ENCODE assay signal across 33 cellular contexts in genomic region chr10:107831772-107832171, GRCh38.
"Had no signal": no experiment of that assay in that cellular context is flagged by ENCODE, and none has a peak within 500 bp of the region (broad histone marks: within the 10 kb centered on the region; RNA-seq: fewer than 3 reads in every experiment).

No MANE protein-coding gene starts in this region.

- H3K4me1 ChIP-seq: adrenal gland, ascending aorta, body of pancreas, breast epithelium had no signal

- H3K9me3 ChIP-seq: adrenal gland, ascending aorta, body of pancreas, breast epithelium had no signal

- H3K27me3 ChIP-seq: adrenal gland, ascending aorta, body of pancreas, brain microvascular endothelial cell, breast epithelium, cardiac muscle cell had no signal

- DNase-seq: activated effector memory CD4-positive, alpha-beta T cell treated with anti-CD3 and anti-CD28 coated beads, Interleukin-2, amount 50 U/mL, for 16 hours; activated effector memory CD4-positive, alpha-beta T cell treated with Interleukin-2 at 50 U/mL for 16 hours; activated gamma-delta T cell; activated gamma-delta T cell treated with Interleukin-2 at 50 U/mL for 16 hours; activated naive CD4-positive, alpha-beta T cell; activated naive CD4-positive, alpha-beta T cell treated with anti-CD3 and anti-CD28 coated beads for 36 hours; activated naive CD4-positive, alpha-beta T cell treated with anti-CD3 and anti-CD28 coated beads, Interleukin-2, amount 10 ng/mL, durations not matched to agents 7 days and 5 days; activated naive CD4-positive, alpha-beta T cell treated with anti-CD3 and anti-CD28 coated beads, Interleukin-2, amount 50 U/mL, for 16 hours; activated naive CD4-positive, alpha-beta T cell treated with Interleukin-2 at 50 U/mL for 16 hours; activated naive CD8-positive, alpha-beta T cell treated with anti-CD3 and anti-CD28 coated beads for 36 hours; activated naive CD8-positive, alpha-beta T cell treated with anti-CD3 and anti-CD28 coated beads, Interleukin-2, amount 10 ng/mL, durations not matched to agents 7 days and 5 days; activated naive CD8-positive, alpha-beta T cell treated with anti-CD3 and anti-CD28 coated beads, Interleukin-2, amount 50 U/mL, for 24 hours; activated T-cell treated with anti-CD3 and anti-CD28 coated beads, Interleukin-2, amount 50 U/mL, for 4 hours; activated T-cell treated with anti-CD3 and anti-CD28 coated beads, Interleukin-2, amount 50 U/mL, for 48 hours; activated T-cell treated with anti-CD3 and anti-CD28 coated beads, Interleukin-2, amount 50 U/mL, for 72 hours; adrenal gland; amniotic stem cell; amygdala; anterior cingulate cortex; aorta; body of pancreas; brain microvascular endothelial cell; caudate nucleus; central memory CD4-positive, alpha-beta T cell; cerebellar nuclear complex had no signal

- FAIRE-seq: astrocyte, bronchial epithelial cell, colon had no signal

- H3K36me3 ChIP-seq: adrenal gland, ascending aorta, brain microvascular endothelial cell, breast epithelium, cardiac muscle cell had no signal

- H3K27ac ChIP-seq: adrenal gland, ascending aorta, body of pancreas, brain microvascular endothelial cell, breast epithelium, cardiac muscle cell had no signal

- ATAC-seq: activated naive CD4-positive, alpha-beta T cell treated with anti-CD3 and anti-CD28 coated beads, Interleukin-2, amount 50 U/mL, for 72 hours; activated naive CD8-positive, alpha-beta T cell treated with anti-CD3 and anti-CD28 coated beads, Interleukin-2, amount 50 U/mL, for 24 hours; activated T-cell treated with anti-CD3 and anti-CD28 coated beads, Interleukin-2, amount 50 U/mL, for 4 hours; activated T-cell treated with anti-CD3 and anti-CD28 coated beads, Interleukin-2, amount 50 U/mL, for 72 hours; activated T-helper 17 cell treated with anti-CD3 and anti-CD28 coated beads, Interleukin-2, amount 50 U/mL, for 72 hours; body of pancreas had no signal

- H3K4me3 ChIP-seq: adrenal gland, ascending aorta, body of pancreas, breast epithelium, cardiac muscle cell had no signal
